In genomic region chr11:95490625-95491024, GRCh38 we compare ENCODE assay signal across 28 cellular contexts.
"Had no signal": no experiment of that assay in that cellular context is flagged by ENCODE, and none has a peak within 500 bp of the region (broad histone marks: within the 10 kb centered on the region; RNA-seq: fewer than 3 reads in every experiment).

No MANE protein-coding gene starts in this region.

- H3K27me3 ChIP-seq: colonic mucosa, dorsolateral prefrontal cortex, esophagus muscularis mucosa, esophagus squamous epithelium, foreskin keratinocyte, gastrocnemius medialis, gastroesophageal sphincter, heart left ventricle, heart right ventricle had no signal

- H3K36me3 ChIP-seq: colonic mucosa, esophagus muscularis mucosa, esophagus squamous epithelium, gastrocnemius medialis, gastroesophageal sphincter, heart left ventricle, heart right ventricle had no signal

- H3K27ac ChIP-seq: colonic mucosa, coronary artery, dorsolateral prefrontal cortex, epithelial cell of prostate, esophagus muscularis mucosa, esophagus squamous epithelium, foreskin keratinocyte, gastrocnemius medialis, gastroesophageal sphincter, heart left ventricle, heart right ventricle had no signal

- ATAC-seq: effector memory CD8-positive, alpha-beta T cell; esophagus mucosa; foreskin keratinocyte; gastrocnemius medialis; gastroesophageal sphincter; heart left ventricle; heart right ventricle had no signal

- FAIRE-seq: colon, endometrium, endothelial cell of umbilical vein, frontal cortex had no signal

- H3K4me1 ChIP-seq: colonic mucosa, esophagus muscularis mucosa, gastrocnemius medialis, gastroesophageal sphincter, heart left ventricle had no signal

- H3K9me3 ChIP-seq: colonic mucosa, gastrocnemius medialis had no signal

- H3K4me3 ChIP-seq: colonic mucosa, coronary artery, dorsolateral prefrontal cortex, esophagus muscularis mucosa, esophagus squamous epithelium, gastrocnemius medialis, gastroesophageal sphincter, heart left ventricle, heart right ventricle had no signal

- DNase-seq: colonic mucosa; cortex of kidney; dermis blood vessel endothelial cell; dorsolateral prefrontal cortex; effector CD4-positive, alpha-beta T cell; effector CD8-positive, alpha-beta T cell; effector memory CD4-positive, alpha-beta T cell; effector memory CD8-positive, alpha-beta T cell; endodermal cell; erythroblast; esophagus squamous epithelium; foreskin fibroblast; foreskin keratinocyte; foreskin melanocyte; gastrocnemius medialis; glutamatergic neuron; head of caudate nucleus; heart left ventricle; heart right ventricle had no signal
